8 cellular contexts compared by ENCODE assay signal in the genomic region with DNA sequence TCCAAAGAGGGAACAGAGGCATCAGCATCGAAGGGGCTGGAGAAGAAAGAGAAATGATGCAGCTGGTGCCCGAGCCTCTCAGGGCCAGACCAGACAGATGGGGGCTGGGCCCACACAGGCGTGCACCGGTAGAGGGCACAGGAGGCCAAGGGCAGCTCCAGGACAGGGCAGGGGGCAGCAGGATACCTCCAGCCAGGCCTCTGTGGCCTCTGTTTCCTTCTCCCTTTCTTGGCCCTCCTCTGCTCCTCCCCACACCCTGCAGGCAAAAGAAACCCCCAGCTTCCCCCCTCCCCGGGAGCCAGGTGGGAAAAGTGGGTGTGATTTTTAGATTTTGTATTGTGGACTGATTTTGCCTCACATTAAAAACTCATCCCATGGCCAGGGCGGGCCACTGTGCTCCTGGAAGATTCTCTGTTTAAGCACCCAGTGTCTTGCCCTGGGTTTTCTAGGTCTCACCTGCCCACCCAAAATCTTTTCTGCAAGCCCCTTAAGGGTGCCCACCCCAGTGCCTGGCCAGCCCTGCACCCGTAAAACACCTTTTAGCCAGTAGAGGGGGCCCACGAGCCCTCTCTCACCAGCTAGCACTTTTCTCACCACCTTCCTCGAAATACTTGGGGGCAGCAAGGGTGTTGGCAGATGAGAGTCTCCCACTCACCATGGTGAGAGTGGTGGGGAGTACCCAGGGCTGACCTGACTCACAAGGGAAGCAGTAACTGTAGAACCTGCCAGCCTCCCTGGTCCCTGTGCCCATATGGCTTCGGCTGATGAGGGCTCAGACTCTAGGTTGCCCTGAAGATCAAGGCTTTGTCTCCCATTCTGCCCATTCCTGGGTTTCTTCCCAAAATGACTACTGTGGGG. TPM values are rescaled to one million over a fixed set of nuclear protein-coding genes. Genes with fewer than 3 reads are reported as not detected.
DNase-seq lines count a peak whose midpoint lies in the region; ATAC-seq, FAIRE-seq and TF ChIP-seq lines count a peak whose summit lies in the region.

No MANE protein-coding gene starts in this region.

- H3K4me3 ChIP-seq in K562, result no peak overlapping the region

- H3K27ac ChIP-seq in K562 (ENCODE audit: extremely low read depth, low read depth, low read length), result no peak overlapping the region

- TF ChIP-seq RAD21 in K562 (CRISPR knock-in tag; conservative IDR thresholded peaks at IDR 0.05 in 1 of 2, IDR thresholded peaks at IDR 0.05 in 1 of 2), result peak; percentile 61 to 81

- H3K9me1 ChIP-seq in K562 (ENCODE audit: control insufficient read depth, insufficient read depth, low read length), result no peaks in the 10 kb centered on the region

- peak; percentile 74 for DNase-seq in Daoy (ENCODE audit: low read depth)
- peak; percentile 79 for DNase-seq in M059J (ENCODE audit: low read depth)
- DNase-seq in UCSD-AML1 (lab: John Stamatoyannopoulos, UW; ENCODE audit: unreplicated experiment), result peak; percentile 61
- peak; percentile 54 to 66 (median 66) for DNase-seq in K562 (ENCODE audit: extremely low read depth in 1 of 4, low spot score in 3 of 4)
- peak; percentile 39 to 70 for DNase-seq in left colon
- DNase-seq in stimulated activated CD4-positive, alpha-beta T cell treated with anti-CD3 and anti-CD28 coated beads, Interleukin-4, amount 100 ng/mL, for 1 hour, result peak; percentile 68

- in situ Hi-C loops in K562 (cut with MboI), result loop anchor here (5.0 kb wide), 1 partner anchor 158 kb away; no protein-coding TSS in a partner anchor

- no peaks in the 10 kb centered on the region for H4K20me1 ChIP-seq in K562 (replicated peaks; ENCODE audit: control insufficient read depth, insufficient read depth, low read length)

- peak; percentile 81 to 90 (median 86) for TF ChIP-seq CTCF in K562 (IDR thresholded peaks at IDR 0.05 in 2 of 3, conservative IDR thresholded peaks at IDR 0.05 in 1 of 3; ENCODE audit: insufficient read depth in 2 of 3, low read depth in 1 of 3, low read length in 3 of 3)

- TF ChIP-seq EP300 in K562 (IDR thresholded peaks at IDR 0.05; ENCODE audit: low read length), result no peak

- TF ChIP-seq POLR2A in K562 (conservative IDR thresholded peaks at IDR 0.05), result no peak; the same call in 1 of the 2 replicates

- BruUV-seq in K562 (replicated peaks; lab: Mats Ljungman, UMichigan), result no TSS peak

- H3K27me3 ChIP-seq in K562 (ENCODE audit: control insufficient read depth in 2 of 2, insufficient read depth in 2 of 2, low read length in 2 of 2), result no peaks in the 10 kb centered on the region

- WGBS in K562 (ENCODE audit: insufficient coverage, low coverage, missing lambda C conversion rate), result 36% methylated on average over 10 of the region's 10 CpGs

- H2AFZ ChIP-seq in K562 (ENCODE audit: low read depth, low read length), result no peak overlapping the region

- peak overlapping the region in 1 of 2 experiments; percentile 72; a peak in 1 of 4 replicates for H3K9ac ChIP-seq in K562 (ENCODE audit: insufficient read depth in 1 of 2, low read depth in 2 of 2, low read length in 2 of 2)

- CTCF ChIA-PET in K562 (lab: Yijun Ruan, JAX; ENCODE audit: low intra/inter-chr PET ratio), result interaction anchor here (0.8 to 2.6 kb wide), 4 partner anchors 10 to 155 kb away, joined by 5 to 46 read pairs (median 6); no protein-coding TSS in a partner anchor

- ATAC-seq in K562, result peak; percentile 16
- no peak for ATAC-seq in left colon
- ATAC-seq in GM19324 (IDR thresholded peaks at IDR 0.05; ENCODE audit: low FRiP score, unreplicated experiment), result no peak
- no peak for ATAC-seq in HG03439 (IDR thresholded peaks at IDR 0.05; ENCODE audit: unreplicated experiment)

- intact Hi-C loops in K562 (cut with micrococcal nuclease) (loop anchor here (1.0 kb wide), 1 partner anchor 44 kb away; no protein-coding TSS in a partner anchor), left colon (cut with DNase I, micrococcal nuclease) (loop anchor here in 1 of 2 donors (10.0 kb wide), 1 partner anchor 45 kb away; no protein-coding TSS in a partner anchor)

- H3K79me2 ChIP-seq in K562 (ENCODE audit: control insufficient read depth, insufficient read depth, low read length), result peaks cover 19% of the 10 kb centered on the region

- peak; percentile 6 for FAIRE-seq in K562 (lab: Jason Lieb, UNC)

- no peak overlapping the region for H3K4me2 ChIP-seq in K562 (ENCODE audit: insufficient read depth, low read length)

- H3K36me3 ChIP-seq in K562 (ENCODE audit: control insufficient read depth, insufficient read depth, low read length), result peaks cover 61% of the 10 kb centered on the region; the same call in 2 of the 3 replicates

- H3K4me1 ChIP-seq in K562 (replicated peaks in 1 of 2; ENCODE audit: control insufficient read depth in 2 of 2, insufficient read depth in 2 of 2, low read length in 2 of 2), result peaks cover 15 to 63% of the 10 kb centered on the region in 2 experiments; a peak in 4 of 5 replicates

- POLR2A ChIA-PET in K562 (lab: Yijun Ruan, JAX), result interaction anchor here (0.6 to 5.9 kb wide), 11 partner anchors 9 to 149 kb away, joined by 3 to 73 read pairs (median 3); a partner anchor contains a TSS

- H3K9me3 ChIP-seq in K562 (replicated peaks; ENCODE audit: control insufficient read depth, insufficient read depth, low read depth, low read length), result no peaks in the 10 kb centered on the region

TF ChIP-seq in K562, 482 proteins besides CTCF, POLR2A, EP300 and RAD21 (continues in another document):
- no peak for TF ChIP-seq ZNF699 (CRISPR knock-in tag; IDR thresholded peaks at IDR 0.05; ENCODE audit: insufficient replicate concordance)
- TF ChIP-seq GABPB1 (CRISPR knock-in tag; IDR thresholded peaks at IDR 0.05), result 0 out of 2 replicates have a peak, but pooled peaks have one; percentile 34
- TF ChIP-seq HNRNPH1 (optimal IDR thresholded peaks at IDR 0.05; ENCODE audit: low read depth, low read length), result no peak
- 0 out of 2 replicates have a peak, but pooled peaks have one; percentile 6 for TF ChIP-seq PML (IDR thresholded peaks at IDR 0.05; ENCODE audit: low read length)
- peak; percentile 60 for TF ChIP-seq ZBTB7A (IDR thresholded peaks at IDR 0.05; ENCODE audit: borderline replicate concordance, control insufficient read depth, low read depth, low read length)

RNA-seq across cellular contexts. Expression of a gene that starts 35.7 kb away (rescaled TPM):
- 327 and 411 TPM in 2 replicates for total RNA-seq in Daoy (2014; rRNA removed; shearing (Covaris generic))
- 1,421 and 1,771 TPM in 2 replicates for total RNA-seq in M059J (2014; rRNA removed; shearing (Covaris generic))
- 71.5 and 250 TPM in 2 replicates for total RNA-seq in K562 (2011; cell fraction: chromatin; rRNA removed; ENCODE audit: low replicate concordance)
- 362 and 403 TPM in 2 replicates for total RNA-seq in K562 (2011; cell fraction: nucleolus; rRNA removed)
- 143 and 176 TPM in 2 replicates for total RNA-seq in K562 (2011; cell fraction: nucleoplasm; rRNA removed)
- total RNA-seq in K562 (2014; rRNA removed), result 358 and 410 TPM in 2 replicates
- 40.1 and 40.5 TPM in 2 replicates for total RNA-seq in K562 (2014; rRNA removed; fragmentation: Illumina TruSeq; extraction: Trizol)
- total RNA-seq in K562 (2015; rRNA removed; fragmentation: Illumina TruSeq; extraction: Trizol), result 65.0 and 66.8 TPM in 2 replicates
- total RNA-seq in K562 (2021), result 160 and 167 TPM in 2 replicates
- polyA plus RNA-seq in K562 (2011; rRNA removed), result 75.8 and 119 TPM in 2 replicates
- 230 and 856 TPM in 2 replicates for polyA plus RNA-seq in K562 (2011; cell fraction: cytosol; rRNA removed)
- 232 and 726 TPM in 2 replicates for polyA plus RNA-seq in K562 (2011; cell fraction: nucleus; rRNA removed)
- 82.5 and 140 TPM in 2 replicates for polyA plus RNA-seq in K562 (2012)
- 20.8 and 50.8 TPM in 2 replicates for polyA plus RNA-seq in K562 (2014; fragmentation: Illumina TruSeq; extraction: Trizol)
- polyA plus RNA-seq in K562 (2014; fragmentation: Nextera tagmentation; extraction: Ambion mirVana), result 1 to 10 TPM; 1.4 to 4.4 TPM
- polyA plus RNA-seq in K562 (2014; rRNA removed), result 298 and 319 TPM in 2 replicates
- polyA minus RNA-seq in K562 (2011; rRNA and poly(A)+ RNA removed), result 14.9 and 32.5 TPM in 2 replicates
- 90.2 and 138 TPM in 2 replicates for polyA minus RNA-seq in K562 (2011; cell fraction: cytosol; rRNA and poly(A)+ RNA removed)
- polyA minus RNA-seq in K562 (2011; cell fraction: nucleus; rRNA and poly(A)+ RNA removed), result 183 and 246 TPM in 2 replicates
- 100 to 1,000 TPM; 298 to 363 TPM for total RNA-seq in left colon

RNA-seq across cellular contexts. Expression of a gene that starts 55.1 kb away (rescaled TPM):
- 25.7 and 34.8 TPM in 2 replicates for total RNA-seq in Daoy (2014; rRNA removed; shearing (Covaris generic))
- 244 and 248 TPM in 2 replicates for total RNA-seq in M059J (2014; rRNA removed; shearing (Covaris generic))
- total RNA-seq in K562 (2011; cell fraction: chromatin; rRNA removed; ENCODE audit: low replicate concordance), result 232 and 437 TPM in 2 replicates
- 349 and 425 TPM in 2 replicates for total RNA-seq in K562 (2011; cell fraction: nucleolus; rRNA removed)
- 318 and 321 TPM in 2 replicates for total RNA-seq in K562 (2011; cell fraction: nucleoplasm; rRNA removed)
- total RNA-seq in K562 (2014; rRNA removed), result 42.0 and 64.1 TPM in 2 replicates
- 61.7 and 62.1 TPM in 2 replicates for total RNA-seq in K562 (2014; rRNA removed; fragmentation: Illumina TruSeq; extraction: Trizol)
- 74.5 and 74.8 TPM in 2 replicates for total RNA-seq in K562 (2015; rRNA removed; fragmentation: Illumina TruSeq; extraction: Trizol)
- 136 and 146 TPM in 2 replicates for total RNA-seq in K562 (2021)
- polyA plus RNA-seq in K562 (2011; rRNA removed), result 112 and 125 TPM in 2 replicates
- polyA plus RNA-seq in K562 (2011; cell fraction: cytosol; rRNA removed), result 90.7 and 156 TPM in 2 replicates
- polyA plus RNA-seq in K562 (2011; cell fraction: nucleus; rRNA removed), result 116 and 132 TPM in 2 replicates
- 109 and 181 TPM in 2 replicates for polyA plus RNA-seq in K562 (2012)
- polyA plus RNA-seq in K562 (2014; fragmentation: Illumina TruSeq; extraction: Trizol), result 98.4 and 102 TPM in 2 replicates
- polyA plus RNA-seq in K562 (2014; fragmentation: Nextera tagmentation; extraction: Ambion mirVana), result 10 to 100 TPM in 1 of 2 experiments, 1 to 10 TPM in 1; 7.7 to 17.9 TPM
- polyA plus RNA-seq in K562 (2014; rRNA removed), result 99.6 and 111 TPM in 2 replicates
- polyA minus RNA-seq in K562 (2011; rRNA and poly(A)+ RNA removed), result 83.1 and 88.4 TPM in 2 replicates
- polyA minus RNA-seq in K562 (2011; cell fraction: cytosol; rRNA and poly(A)+ RNA removed), result 81.1 and 84.3 TPM in 2 replicates
- 65.8 and 88.5 TPM in 2 replicates for polyA minus RNA-seq in K562 (2011; cell fraction: nucleus; rRNA and poly(A)+ RNA removed)
- total RNA-seq in left colon, result 100 to 1,000 TPM; 122 to 135 TPM
